ENCODE assay signal across 1 cellular context in genomic region chr1:158691907-158692306, GRCh38.
TF ChIP-seq lines count a peak whose summit lies in the region.

No MANE protein-coding gene starts in this region.

TF ChIP-seq in K562, 482 proteins besides CTCF, POLR2A, EP300 and RAD21 (continued from another document and continues in another):
- TF ChIP-seq POLR3G (IDR thresholded peaks at IDR 0.05; ENCODE audit: extremely low read depth, insufficient read length, insufficient replicate concordance) (no peak), XRCC4 (IDR thresholded peaks at IDR 0.05; ENCODE audit: extremely low read depth, insufficient read depth, insufficient read length) (no peak), FOXK2 (conservative IDR thresholded peaks at IDR 0.05 in 1 of 2, IDR thresholded peaks at IDR 0.05 in 1 of 2; ENCODE audit: low read depth in 2 of 2) (no peak), SNAPC5 (CRISPR knock-in tag; IDR thresholded peaks at IDR 0.05) (no peak), ZNF444 (CRISPR knock-in tag; IDR thresholded peaks at IDR 0.05) (no peak), PTTG1 (tag; IDR thresholded peaks at IDR 0.05; ENCODE audit: low read depth) (no peak), NR4A1 (CRISPR knock-in tag; IDR thresholded peaks at IDR 0.05) (no peak), NR4A1 (tag; IDR thresholded peaks at IDR 0.05) (no peak), BRF1 (IDR thresholded peaks at IDR 0.05; ENCODE audit: borderline replicate concordance, extremely low read depth, insufficient read length) (no peak), SP1 (CRISPR knock-in tag; IDR thresholded peaks at IDR 0.05) (no peak), ZNF764 (CRISPR knock-in tag; IDR thresholded peaks at IDR 0.05; ENCODE audit: low read depth) (no peak), POLR2AphosphoS2 (IDR thresholded peaks at IDR 0.05; ENCODE audit: low read length) (no peak), ZNF57 (CRISPR knock-in tag; IDR thresholded peaks at IDR 0.05) (no peak), TAL1 (IDR thresholded peaks at IDR 0.05) (peak; percentile 77), ZSCAN29 (IDR thresholded peaks at IDR 0.05) (no peak), HINFP (tag; conservative IDR thresholded peaks at IDR 0.05; ENCODE audit: low read depth) (no peak), ATF6 (CRISPR knock-in tag; IDR thresholded peaks at IDR 0.05) (no peak), SMARCA4 (IDR thresholded peaks at IDR 0.05) (peak; percentile 80), TAF9B (IDR thresholded peaks at IDR 0.05; ENCODE audit: partially characterized antibody) (no peak), PURB (CRISPR knock-in tag; IDR thresholded peaks at IDR 0.05; ENCODE audit: low read depth) (no peak), ZNF347 (CRISPR knock-in tag; IDR thresholded peaks at IDR 0.05; ENCODE audit: low read depth) (no peak), ZNF133 (CRISPR knock-in tag; IDR thresholded peaks at IDR 0.05) (no peak), CHAMP1 (IDR thresholded peaks at IDR 0.05) (no peak), HIVEP1 (CRISPR knock-in tag; IDR thresholded peaks at IDR 0.05) (no peak), ZNF592 (IDR thresholded peaks at IDR 0.05) (no peak), HOXB6 (CRISPR knock-in tag; IDR thresholded peaks at IDR 0.05; ENCODE audit: borderline replicate concordance) (no peak), EWSR1 (IDR thresholded peaks at IDR 0.05; ENCODE audit: borderline replicate concordance, low read depth, partially characterized antibody) (no peak), CHD1 (IDR thresholded peaks at IDR 0.05; ENCODE audit: low read length) (no peak), ZNF445 (CRISPR knock-in tag; IDR thresholded peaks at IDR 0.05; ENCODE audit: low read depth) (no peak), YY1 (IDR thresholded peaks at IDR 0.05; ENCODE audit: borderline replicate concordance in 1 of 3, control insufficient read depth in 1 of 3, extremely low read depth in 1 of 3, insufficient read depth in 3 of 3, insufficient read length in 1 of 3, insufficient replicate concordance in 2 of 3, low read depth in 1 of 3, low read length in 2 of 3) (no peak), RCOR1 (IDR thresholded peaks at IDR 0.05; ENCODE audit: borderline replicate concordance in 1 of 2, low read depth in 2 of 2, low read length in 2 of 2) (peak in 1 of 2 experiments; percentile 28; a peak in 1 of 4 replicates), TAF7 (tag; IDR thresholded peaks at IDR 0.05) (no peak), TRIM28 (IDR thresholded peaks at IDR 0.05) (no peak), ZC3H11A (IDR thresholded peaks at IDR 0.05; ENCODE audit: low read depth, low read length) (no peak), SAP30 (IDR thresholded peaks at IDR 0.05; ENCODE audit: borderline replicate concordance, insufficient read depth, low read depth, low read length, poor library complexity, severe bottlenecking) (no peak), ZBTB17 (CRISPR knock-in tag; IDR thresholded peaks at IDR 0.05) (no peak)
- TF ChIP-seq, protein P1, sequence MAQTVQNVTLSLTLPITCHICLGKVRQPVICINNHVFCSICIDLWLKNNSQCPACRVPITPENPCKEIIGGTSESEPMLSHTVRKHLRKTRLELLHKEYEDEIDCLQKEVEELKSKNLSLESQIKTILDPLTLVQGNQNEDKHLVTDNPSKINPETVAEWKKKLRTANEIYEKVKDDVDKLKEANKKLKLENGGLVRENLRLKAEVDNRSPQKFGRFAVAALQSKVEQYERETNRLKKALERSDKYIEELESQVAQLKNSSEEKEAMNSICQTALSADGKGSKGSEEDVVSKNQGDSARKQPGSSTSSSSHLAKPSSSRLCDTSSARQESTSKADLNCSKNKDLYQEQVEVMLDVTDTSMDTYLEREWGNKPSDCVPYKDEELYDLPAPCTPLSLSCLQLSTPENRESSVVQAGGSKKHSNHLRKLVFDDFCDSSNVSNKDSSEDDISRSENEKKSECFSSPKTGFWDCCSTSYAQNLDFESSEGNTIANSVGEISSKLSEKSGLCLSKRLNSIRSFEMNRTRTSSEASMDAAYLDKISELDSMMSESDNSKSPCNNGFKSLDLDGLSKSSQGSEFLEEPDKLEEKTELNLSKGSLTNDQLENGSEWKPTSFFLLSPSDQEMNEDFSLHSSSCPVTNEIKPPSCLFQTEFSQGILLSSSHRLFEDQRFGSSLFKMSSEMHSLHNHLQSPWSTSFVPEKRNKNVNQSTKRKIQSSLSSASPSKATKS (CRISPR knock-in tag; IDR thresholded peaks at IDR 0.05) = no peak
- TF ChIP-seq, protein P2, sequence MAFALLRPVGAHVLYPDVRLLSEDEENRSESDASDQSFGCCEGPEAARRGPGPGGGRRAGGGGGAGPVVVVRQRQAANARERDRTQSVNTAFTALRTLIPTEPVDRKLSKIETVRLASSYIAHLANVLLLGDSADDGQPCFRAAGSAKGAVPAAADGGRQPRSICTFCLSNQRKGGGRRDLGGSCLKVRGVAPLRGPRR (CRISPR knock-in tag; IDR thresholded peaks at IDR 0.05) = no peak
- TF ChIP-seq, protein P3, sequence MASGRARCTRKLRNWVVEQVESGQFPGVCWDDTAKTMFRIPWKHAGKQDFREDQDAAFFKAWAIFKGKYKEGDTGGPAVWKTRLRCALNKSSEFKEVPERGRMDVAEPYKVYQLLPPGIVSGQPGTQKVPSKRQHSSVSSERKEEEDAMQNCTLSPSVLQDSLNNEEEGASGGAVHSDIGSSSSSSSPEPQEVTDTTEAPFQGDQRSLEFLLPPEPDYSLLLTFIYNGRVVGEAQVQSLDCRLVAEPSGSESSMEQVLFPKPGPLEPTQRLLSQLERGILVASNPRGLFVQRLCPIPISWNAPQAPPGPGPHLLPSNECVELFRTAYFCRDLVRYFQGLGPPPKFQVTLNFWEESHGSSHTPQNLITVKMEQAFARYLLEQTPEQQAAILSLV (tag; IDR thresholded peaks at IDR 0.05) = no peak
- TF ChIP-seq, protein P4, sequence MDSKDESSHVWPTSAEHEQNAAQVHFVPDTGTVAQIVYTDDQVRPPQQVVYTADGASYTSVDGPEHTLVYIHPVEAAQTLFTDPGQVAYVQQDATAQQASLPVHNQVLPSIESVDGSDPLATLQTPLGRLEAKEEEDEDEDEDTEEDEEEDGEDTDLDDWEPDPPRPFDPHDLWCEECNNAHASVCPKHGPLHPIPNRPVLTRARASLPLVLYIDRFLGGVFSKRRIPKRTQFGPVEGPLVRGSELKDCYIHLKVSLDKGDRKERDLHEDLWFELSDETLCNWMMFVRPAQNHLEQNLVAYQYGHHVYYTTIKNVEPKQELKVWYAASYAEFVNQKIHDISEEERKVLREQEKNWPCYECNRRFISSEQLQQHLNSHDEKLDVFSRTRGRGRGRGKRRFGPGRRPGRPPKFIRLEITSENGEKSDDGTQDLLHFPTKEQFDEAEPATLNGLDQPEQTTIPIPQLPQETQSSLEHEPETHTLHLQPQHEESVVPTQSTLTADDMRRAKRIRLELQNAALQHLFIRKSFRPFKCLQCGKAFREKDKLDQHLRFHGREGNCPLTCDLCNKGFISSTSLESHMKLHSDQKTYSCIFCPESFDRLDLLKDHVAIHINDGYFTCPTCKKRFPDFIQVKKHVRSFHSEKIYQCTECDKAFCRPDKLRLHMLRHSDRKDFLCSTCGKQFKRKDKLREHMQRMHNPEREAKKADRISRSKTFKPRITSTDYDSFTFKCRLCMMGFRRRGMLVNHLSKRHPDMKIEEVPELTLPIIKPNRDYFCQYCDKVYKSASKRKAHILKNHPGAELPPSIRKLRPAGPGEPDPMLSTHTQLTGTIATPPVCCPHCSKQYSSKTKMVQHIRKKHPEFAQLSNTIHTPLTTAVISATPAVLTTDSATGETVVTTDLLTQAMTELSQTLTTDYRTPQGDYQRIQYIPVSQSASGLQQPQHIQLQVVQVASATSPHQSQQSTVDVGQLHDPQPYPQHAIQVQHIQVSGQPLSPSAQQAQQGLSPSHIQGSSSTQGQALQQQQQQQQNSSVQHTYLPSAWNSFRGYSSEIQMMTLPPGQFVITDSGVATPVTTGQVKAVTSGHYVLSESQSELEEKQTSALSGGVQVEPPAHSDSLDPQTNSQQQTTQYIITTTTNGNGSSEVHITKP (IDR thresholded peaks at IDR 0.05; ENCODE audit: partially characterized antibody) = no peak
- TF ChIP-seq, protein P5, sequence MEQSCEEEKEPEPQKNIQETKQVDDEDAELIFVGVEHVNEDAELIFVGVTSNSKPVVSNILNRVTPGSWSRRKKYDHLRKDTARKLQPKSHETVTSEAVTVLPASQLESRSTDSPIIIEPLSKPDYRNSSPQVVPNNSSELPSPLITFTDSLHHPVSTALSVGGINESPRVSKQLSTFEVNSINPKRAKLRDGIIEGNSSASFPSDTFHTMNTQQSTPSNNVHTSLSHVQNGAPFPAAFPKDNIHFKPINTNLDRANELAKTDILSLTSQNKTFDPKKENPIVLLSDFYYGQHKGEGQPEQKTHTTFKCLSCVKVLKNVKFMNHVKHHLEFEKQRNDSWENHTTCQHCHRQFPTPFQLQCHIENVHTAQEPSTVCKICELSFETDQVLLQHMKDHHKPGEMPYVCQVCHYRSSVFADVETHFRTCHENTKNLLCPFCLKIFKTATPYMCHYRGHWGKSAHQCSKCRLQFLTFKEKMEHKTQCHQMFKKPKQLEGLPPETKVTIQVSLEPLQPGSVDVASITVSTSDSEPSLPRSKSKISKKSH (CRISPR knock-in tag; IDR thresholded peaks at IDR 0.05) = no peak
- TF ChIP-seq, protein P6, sequence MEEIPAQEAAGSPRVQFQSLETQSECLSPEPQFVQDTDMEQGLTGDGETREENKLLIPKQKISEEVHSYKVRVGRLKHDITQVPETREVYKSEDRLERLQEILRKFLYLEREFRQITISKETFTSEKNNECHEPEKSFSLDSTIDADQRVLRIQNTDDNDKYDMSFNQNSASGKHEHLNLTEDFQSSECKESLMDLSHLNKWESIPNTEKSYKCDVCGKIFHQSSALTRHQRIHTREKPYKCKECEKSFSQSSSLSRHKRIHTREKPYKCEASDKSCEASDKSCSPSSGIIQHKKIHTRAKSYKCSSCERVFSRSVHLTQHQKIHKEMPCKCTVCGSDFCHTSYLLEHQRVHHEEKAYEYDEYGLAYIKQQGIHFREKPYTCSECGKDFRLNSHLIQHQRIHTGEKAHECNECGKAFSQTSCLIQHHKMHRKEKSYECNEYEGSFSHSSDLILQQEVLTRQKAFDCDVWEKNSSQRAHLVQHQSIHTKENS (CRISPR knock-in tag; IDR thresholded peaks at IDR 0.05) = no peak
